ENCODE assay signal across 23 cellular contexts in the genomic region with DNA sequence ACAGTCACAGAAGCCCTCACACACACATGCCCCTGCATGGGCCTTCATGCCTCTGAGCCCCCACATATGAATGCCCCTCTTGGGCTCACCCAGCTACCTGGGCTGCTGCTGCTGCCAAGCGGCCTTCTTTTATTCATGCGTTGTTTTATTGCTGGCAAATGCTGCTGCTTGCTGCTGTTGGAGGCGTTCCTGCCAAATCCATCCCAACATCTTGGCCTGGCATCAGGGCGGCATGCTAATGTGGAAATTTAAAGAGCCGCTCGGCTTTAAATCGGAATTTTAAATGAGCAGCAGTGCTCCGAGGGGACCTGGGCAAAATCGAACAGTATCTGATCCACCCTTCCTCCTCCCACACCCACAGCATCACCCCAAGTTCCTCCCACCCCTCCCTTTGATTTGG. TPM values are rescaled to one million over a fixed set of nuclear protein-coding genes. Genes with fewer than 3 reads are reported as not detected.
"Had no signal": no experiment of that assay in that cellular context is flagged by ENCODE, and none has a peak within 500 bp of the region (broad histone marks: within the 10 kb centered on the region; RNA-seq: fewer than 3 reads in every experiment).

No MANE protein-coding gene starts in this region.

- H3K9me3 ChIP-seq: esophagus muscularis mucosa, gastrocnemius medialis, neutrophil, tibial artery, upper lobe of left lung had no signal

- H3K27me3 Mint-ChIP-seq: effector memory CD8-positive, alpha-beta T cell had no signal

- H3K27ac ChIP-seq: epithelial cell of prostate, esophagus muscularis mucosa, gastrocnemius medialis, heart right ventricle, neutrophil, tibial artery, upper lobe of left lung had no signal

- H3K4me3 Mint-ChIP-seq: effector memory CD8-positive, alpha-beta T cell; naive B cell had no signal

- H3K9me3 Mint-ChIP-seq: nephron had no signal

- DNase-seq: cortex of kidney; effector memory CD8-positive, alpha-beta T cell; gastrocnemius medialis; heart right ventricle; kidney glomerular epithelial cell; mesendoderm; naive B cell; right cardiac atrium; small intestine; stimulated activated CD4-positive, alpha-beta T cell treated with anti-CD3 and anti-CD28 coated beads, Interleukin-12 subunit alpha, Interleukin-12 subunit beta, amount 100 ng/mL, for 4 hours; stimulated activated naive CD4-positive, alpha-beta T cell; tibial artery; upper lobe of left lung had no signal

- H3K27ac Mint-ChIP-seq: effector memory CD8-positive, alpha-beta T cell; naive B cell; nephron had no signal

- H3K27me3 ChIP-seq: esophagus muscularis mucosa, gastrocnemius medialis, heart right ventricle, tibial artery, upper lobe of left lung had no signal

- H3K4me3 ChIP-seq: esophagus muscularis mucosa, gastrocnemius medialis, heart right ventricle, tibial artery, upper lobe of left lung had no signal

- ATAC-seq: effector memory CD8-positive, alpha-beta T cell; gastrocnemius medialis; heart right ventricle; right cardiac atrium had no signal

RNA-seq across cellular contexts. Expression of a gene that starts 39.0 kb away (rescaled TPM):
- total RNA-seq: chondrocyte, esophagus muscularis mucosa, fibroblast of villous mesenchyme, gastrocnemius medialis, heart right ventricle, liver, lung microvascular endothelial cell, osteocyte, posterior vena cava, right cardiac atrium, upper lobe of left lung had no signal
- polyA plus RNA-seq: heart right ventricle, liver, right cardiac atrium had no signal

RNA-seq across cellular contexts. Expression of a gene that starts 58.0 kb away (rescaled TPM):
- total RNA-seq: fibroblast of villous mesenchyme, lung microvascular endothelial cell had no signal
- polyA plus RNA-seq: liver had no signal
